7 cellular contexts compared by ENCODE assay signal in the genomic region with DNA sequence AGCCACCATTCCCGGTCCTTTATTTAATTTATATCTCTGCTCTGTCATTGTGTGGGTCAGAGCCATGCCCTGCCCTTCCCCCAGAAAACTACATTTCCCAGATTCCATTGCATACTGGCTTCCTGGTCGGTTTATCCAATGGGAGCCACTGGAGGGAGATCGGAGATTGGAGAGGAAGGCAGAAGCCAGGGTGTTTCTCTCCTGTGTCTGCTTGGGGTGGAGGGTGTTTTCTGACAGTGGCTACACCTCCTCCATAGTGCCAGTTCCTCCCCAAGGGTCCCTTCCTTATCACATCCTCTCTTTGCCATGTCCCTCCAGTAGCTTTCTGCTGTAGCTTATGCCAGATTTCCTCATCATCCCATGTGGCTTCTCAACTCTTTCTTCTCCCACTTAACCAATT. TPM values are rescaled to one million over a fixed set of nuclear protein-coding genes. Genes with fewer than 3 reads are reported as not detected.
DNase-seq lines count a peak whose midpoint lies in the region; ATAC-seq and TF ChIP-seq lines count a peak whose summit lies in the region.

No MANE protein-coding gene starts in this region.

- intact Hi-C loops in lower lobe of right lung (cut with DNase I): no loop called here

- peaks cover 21% of the 10 kb centered on the region for H3K27me3 Mint-ChIP-seq in brain
- H3K27me3 Mint-ChIP-seq in activated naive CD8-positive, alpha-beta T cell treated with anti-CD3 and anti-CD28 coated beads for 36 hours: peaks cover 37% of the 10 kb centered on the region

- H3K4me1 ChIP-seq in lower lobe of right lung: peaks cover 19% of the 10 kb centered on the region

- H3K4me3 ChIP-seq in lower lobe of right lung: no peak overlapping the region

- H3K27me3 ChIP-seq in lower lobe of right lung (ENCODE audit: low read depth): peaks cover 31% of the 10 kb centered on the region

- TF ChIP-seq CTCF in brain (conservative IDR thresholded peaks at IDR 0.05): no peak
- TF ChIP-seq CTCF in lower lobe of right lung (IDR thresholded peaks at IDR 0.05): no peak

- H3K27ac ChIP-seq in lower lobe of right lung: no peak overlapping the region

- H3K27ac Mint-ChIP-seq in brain: peak overlapping the region in 4 of 5 experiments; percentile 39 to 64 (median 51)
- no peak overlapping the region for H3K27ac Mint-ChIP-seq in activated naive CD8-positive, alpha-beta T cell treated with anti-CD3 and anti-CD28 coated beads for 36 hours

- H3K36me3 ChIP-seq in lower lobe of right lung: no peaks in the 10 kb centered on the region

- H3K4me1 Mint-ChIP-seq in brain: peaks cover 15% of the 10 kb centered on the region
- peaks cover 6% of the 10 kb centered on the region for H3K4me1 Mint-ChIP-seq in activated naive CD8-positive, alpha-beta T cell treated with anti-CD3 and anti-CD28 coated beads for 36 hours

- peaks cover 17% of the 10 kb centered on the region for H3K36me3 Mint-ChIP-seq in brain
- H3K36me3 Mint-ChIP-seq in activated naive CD8-positive, alpha-beta T cell treated with anti-CD3 and anti-CD28 coated beads for 36 hours: no peaks in the 10 kb centered on the region

- DNase-seq in H4 (ENCODE audit: low spot score) (peak; percentile 71), NCI-H446 (lab: John Stamatoyannopoulos, UW) (peak; percentile 71 to 80), lower lobe of right lung (no peak)
- no peak for DNase-seq in activated naive CD8-positive, alpha-beta T cell treated with anti-CD3 and anti-CD28 coated beads for 36 hours
- DNase-seq in activated CD4-positive, alpha-beta T cell treated with anti-CD3 and anti-CD28 coated beads for 48 hours: no peak

- peaks cover 0 to 2% (median 0%) of the 10 kb centered on the region in 5 experiments for H3K9me3 Mint-ChIP-seq in brain
- no peaks in the 10 kb centered on the region for H3K9me3 Mint-ChIP-seq in activated naive CD8-positive, alpha-beta T cell treated with anti-CD3 and anti-CD28 coated beads for 36 hours

- ATAC-seq in lower lobe of right lung (peak; percentile 40 to 56), HG02798 (IDR thresholded peaks at IDR 0.05; ENCODE audit: poor library complexity, unreplicated experiment) (no peak)

- H3K9me3 ChIP-seq in lower lobe of right lung: no peaks in the 10 kb centered on the region

- H3K4me3 Mint-ChIP-seq in brain: peak overlapping the region; percentile 12 to 74 (median 19)
- no peak overlapping the region for H3K4me3 Mint-ChIP-seq in activated naive CD8-positive, alpha-beta T cell treated with anti-CD3 and anti-CD28 coated beads for 36 hours

RNA-seq across cellular contexts. Expression of gene OLFM2, which starts 19.0 kb away (rescaled TPM):
- total RNA-seq in H4 (2014; rRNA removed; shearing (Covaris generic)): 11.1 and 17.3 TPM in 2 replicates
- 75.0 TPM for polyA plus RNA-seq in brain (ENCODE audit: insufficient read depth, low read depth, low replicate concordance)
- total RNA-seq in lower lobe of right lung: 8.5 TPM
- 1 to 10 TPM; 2.7 to 2.9 TPM for total RNA-seq in activated naive CD8-positive, alpha-beta T cell treated with anti-CD3 and anti-CD28 coated beads for 36 hours

Comparison
In these comparisons a context has a peak if more than half of its experiments do, and no peak if none do; other contexts are left out.
1. DNase-seq: peak in H4 (single experiment) and NCI-H446 (2 of 2); none in lower lobe of right lung (single experiment), activated naive CD8-positive, alpha-beta T cell treated with anti-CD3 and anti-CD28 coated beads for 36 hours (single experiment) and activated CD4-positive, alpha-beta T cell treated with anti-CD3 and anti-CD28 coated beads for 48 hours (single experiment).